In genomic region chr6:27688014-27688586, GRCh38 we compare ENCODE assay signal across 1 cellular context.
TF ChIP-seq lines count a peak whose summit lies in the region.

No MANE protein-coding gene starts in this region.

TF ChIP-seq in HepG2, 621 proteins besides CTCF, POLR2A, EP300 and RAD21 (continued from another document and continues in another):
- TF ChIP-seq HOMEZ (CRISPR knock-in tag; IDR thresholded peaks at IDR 0.05; ENCODE audit: low read depth) = peak; percentile 81
- no peak for TF ChIP-seq MTF1 (CRISPR knock-in tag; IDR thresholded peaks at IDR 0.05)
- TF ChIP-seq ZNF7 (CRISPR knock-in tag; IDR thresholded peaks at IDR 0.05) = peak; percentile 34; the same call in 1 of the 2 replicates
- TF ChIP-seq EED (CRISPR knock-in tag; IDR thresholded peaks at IDR 0.05) = peak; percentile 82; the same call in 1 of the 2 replicates
- TF ChIP-seq GATAD1 (CRISPR knock-in tag; IDR thresholded peaks at IDR 0.05) = peak; percentile 70; the same call in 1 of the 2 replicates
- TF ChIP-seq TAF1 (CRISPR knock-in tag; IDR thresholded peaks at IDR 0.05) = no peak
- TF ChIP-seq HIC2 (CRISPR knock-in tag; IDR thresholded peaks at IDR 0.05; ENCODE audit: low read depth) = no peak
- no peak for TF ChIP-seq SRSF9 (IDR thresholded peaks at IDR 0.05; ENCODE audit: borderline replicate concordance, insufficient read depth, low read depth, low read length, poor library complexity, severe bottlenecking)
- TF ChIP-seq GFI1 (CRISPR knock-in tag; IDR thresholded peaks at IDR 0.05; ENCODE audit: borderline replicate concordance) = peak; percentile 76; the same call in 1 of the 2 replicates
- TF ChIP-seq ZNF629 (CRISPR knock-in tag; conservative IDR thresholded peaks at IDR 0.05) = peak; percentile 80
- no peak for TF ChIP-seq ZNF510 (CRISPR knock-in tag; IDR thresholded peaks at IDR 0.05; ENCODE audit: low read depth)
- TF ChIP-seq TBP (CRISPR knock-in tag; IDR thresholded peaks at IDR 0.05) = 0 out of 2 replicates have a peak, but pooled peaks have one; percentile 36
- no peak for TF ChIP-seq SNRNP70 (IDR thresholded peaks at IDR 0.05; ENCODE audit: low read depth, low read length)
- no peak for TF ChIP-seq ZNF563 (CRISPR knock-in tag; IDR thresholded peaks at IDR 0.05)
- no peak for TF ChIP-seq ZC3H4 (CRISPR knock-in tag; IDR thresholded peaks at IDR 0.05; ENCODE audit: borderline replicate concordance)
- TF ChIP-seq U2AF1 (optimal IDR thresholded peaks at IDR 0.05; ENCODE audit: low read depth, low read length) = peak; percentile 64
- TF ChIP-seq ZSCAN25 (CRISPR knock-in tag; IDR thresholded peaks at IDR 0.05) = no peak
- no peak for TF ChIP-seq SNAPC5 (CRISPR knock-in tag; IDR thresholded peaks at IDR 0.05; ENCODE audit: borderline replicate concordance)
- TF ChIP-seq SKI (IDR thresholded peaks at IDR 0.05; ENCODE audit: partially characterized antibody) = peak; percentile 75
- TF ChIP-seq ZNF484 (CRISPR knock-in tag; IDR thresholded peaks at IDR 0.05; ENCODE audit: borderline replicate concordance, low read depth) = no peak
- no peak for TF ChIP-seq ZSCAN22 (CRISPR knock-in tag; IDR thresholded peaks at IDR 0.05)
- no peak for TF ChIP-seq KAT2B (IDR thresholded peaks at IDR 0.05; ENCODE audit: borderline replicate concordance, low read depth, low read length)
- TF ChIP-seq DDIT3 (CRISPR knock-in tag; IDR thresholded peaks at IDR 0.05) = no peak
- no peak for TF ChIP-seq ZNF280B (CRISPR knock-in tag; IDR thresholded peaks at IDR 0.05; ENCODE audit: borderline replicate concordance)
- TF ChIP-seq TBL1XR1 (IDR thresholded peaks at IDR 0.05; ENCODE audit: borderline replicate concordance, low read length, partially characterized antibody) = peak; percentile 14
- peak; percentile 81 for TF ChIP-seq SOX5 (CRISPR knock-in tag; IDR thresholded peaks at IDR 0.05; ENCODE audit: borderline replicate concordance)
- TF ChIP-seq ZNF672 (CRISPR knock-in tag; IDR thresholded peaks at IDR 0.05) = no peak
- no peak for TF ChIP-seq FIP1L1 (IDR thresholded peaks at IDR 0.05; ENCODE audit: borderline replicate concordance, insufficient read depth, low read depth, low read length)
- no peak for TF ChIP-seq CC2D1A (CRISPR knock-in tag; IDR thresholded peaks at IDR 0.05)
- no peak for TF ChIP-seq PBX3 (CRISPR knock-in tag; IDR thresholded peaks at IDR 0.05; ENCODE audit: borderline replicate concordance)
- TF ChIP-seq PRPF4 (IDR thresholded peaks at IDR 0.05; ENCODE audit: low read depth, low read length, poor library complexity, severe bottlenecking) = peak; percentile 92
- no peak; the same call in 1 of the 2 replicates for TF ChIP-seq TEAD2 (CRISPR knock-in tag; IDR thresholded peaks at IDR 0.05)
- peak; percentile 63 for TF ChIP-seq KDM2A (CRISPR knock-in tag; IDR thresholded peaks at IDR 0.05; ENCODE audit: borderline replicate concordance, low read depth)
- peak; percentile 70; the same call in 1 of the 2 replicates for TF ChIP-seq ZBTB34 (CRISPR knock-in tag; IDR thresholded peaks at IDR 0.05)
- 0 out of 2 replicates have a peak, but pooled peaks have one; percentile 21 for TF ChIP-seq TRAFD1 (CRISPR knock-in tag; IDR thresholded peaks at IDR 0.05; ENCODE audit: borderline replicate concordance)
- TF ChIP-seq PTBP1 (IDR thresholded peaks at IDR 0.05; ENCODE audit: low read depth, low read length, poor library complexity, severe bottlenecking) = no peak
- no peak for TF ChIP-seq ZNF75D (CRISPR knock-in tag; IDR thresholded peaks at IDR 0.05; ENCODE audit: borderline replicate concordance)
- TF ChIP-seq NR3C1 (CRISPR knock-in tag; IDR thresholded peaks at IDR 0.05) = no peak
- TF ChIP-seq RERE (CRISPR knock-in tag; IDR thresholded peaks at IDR 0.05; ENCODE audit: low read depth) = no peak
- TF ChIP-seq GZF1 (CRISPR knock-in tag; IDR thresholded peaks at IDR 0.05) = peak; percentile 62; the same call in 1 of the 2 replicates
- no peak for TF ChIP-seq ZNF446 (CRISPR knock-in tag; IDR thresholded peaks at IDR 0.05)
- peak; percentile 60; the same call in 1 of the 2 replicates for TF ChIP-seq ZNF335 (CRISPR knock-in tag; IDR thresholded peaks at IDR 0.05)
- TF ChIP-seq NFRKB (IDR thresholded peaks at IDR 0.05) = no peak
- TF ChIP-seq SMARCC2 (IDR thresholded peaks at IDR 0.05) = no peak
- 0 out of 2 replicates have a peak, but pooled peaks have one; percentile 57 for TF ChIP-seq ZNF350 (CRISPR knock-in tag; IDR thresholded peaks at IDR 0.05; ENCODE audit: borderline replicate concordance, low read depth)
- no peak for TF ChIP-seq KLF13 (CRISPR knock-in tag; IDR thresholded peaks at IDR 0.05)
- TF ChIP-seq ZNF768 (CRISPR knock-in tag; IDR thresholded peaks at IDR 0.05) = no peak; the same call in 1 of the 2 replicates
- TF ChIP-seq ZNF574 (CRISPR knock-in tag; IDR thresholded peaks at IDR 0.05) = peak; percentile 70
- TF ChIP-seq CCAR2 (optimal IDR thresholded peaks at IDR 0.05; ENCODE audit: low read depth, low read length) = no peak
